22 cellular contexts compared by ENCODE assay signal in the genomic region with DNA sequence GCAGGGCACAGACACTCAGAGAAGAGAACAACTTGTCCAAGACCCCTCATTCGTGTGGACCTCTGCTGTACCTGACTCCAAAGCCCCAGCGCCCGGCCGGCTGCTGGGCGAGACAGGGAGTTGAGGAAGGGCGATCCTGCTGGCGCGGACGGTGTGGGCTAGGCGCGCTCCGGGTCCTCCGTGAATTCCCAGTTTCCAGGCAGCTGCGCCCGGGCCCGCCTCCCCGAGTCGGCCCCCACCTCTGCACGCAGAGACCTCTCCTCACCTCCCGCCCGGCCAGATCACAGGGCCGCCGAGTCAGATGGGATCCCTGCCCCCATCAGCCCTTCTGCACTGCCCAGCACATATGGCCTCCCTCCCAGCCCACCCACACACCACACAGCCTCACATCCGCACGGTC. TPM values are rescaled to one million over a fixed set of nuclear protein-coding genes. Genes with fewer than 3 reads are reported as not detected.
DNase-seq lines count a peak whose midpoint lies in the region; ATAC-seq and TF ChIP-seq lines count a peak whose summit lies in the region.
"Had no signal": no experiment of that assay in that cellular context is flagged by ENCODE, and none has a peak within 500 bp of the region (broad histone marks: within the 10 kb centered on the region; RNA-seq: fewer than 3 reads in every experiment).

No MANE protein-coding gene starts in this region.

- H3K27me3 Mint-ChIP-seq in stimulated activated memory B cell treated with anti-CD40 and anti-IgM and Interleukin-4, amounts not matched to agents 10 μg/mL and 1 μg/mL and 100 μg/mL, for 72 hours, result peaks cover 34% of the 10 kb centered on the region
- peaks cover 16% of the 10 kb centered on the region for H3K27me3 Mint-ChIP-seq in CD8-positive, alpha-beta T cell (ENCODE audit: low read depth)

- H3K4me2 ChIP-seq in BLaER1, result peak overlapping the region; percentile 68
- H3K4me2 ChIP-seq: KMS-11, SK-N-SH had no signal

- DNase-seq in WERI-Rb-1 (peak; percentile 38), left kidney (ENCODE audit: low read depth, low spot score) (peak; percentile 44), retina (peak; percentile 40)
- no peak for DNase-seq in CD8-positive, alpha-beta T cell
- DNase-seq: 8988T; EL; IMR-90; NCI-H1105; NCI-H146; NCI-H2029; NCI-H2227 treated with DMSO at 0.1 percent for 48 hours; NCI-H510A; NCI-H748 treated with DMSO at 0.1 percent for 48 hours; NK-92 treated with Interleukin-12 subunit alpha and Interleukin-12 subunit beta, amount 100 ng/mL, for 24 hours; SIG-M5; SK-N-SH had no signal

- H3K4me3 Mint-ChIP-seq in stimulated activated memory B cell treated with anti-CD40 and anti-IgM and Interleukin-4, amounts not matched to agents 10 μg/mL and 1 μg/mL and 100 μg/mL, for 72 hours, result no peak overlapping the region
- no peak overlapping the region for H3K4me3 Mint-ChIP-seq in CD8-positive, alpha-beta T cell

- no peak overlapping the region for H3K4me3 ChIP-seq in BLaER1
- no peak overlapping the region for H3K4me3 ChIP-seq in WERI-Rb-1 (ENCODE audit: low read depth, low read length)
- H3K4me3 ChIP-seq in CD8-positive, alpha-beta T cell (ENCODE audit: low read depth, low read length), result no peak overlapping the region

- TF ChIP-seq CTCF in WERI-Rb-1 (IDR thresholded peaks at IDR 0.05; ENCODE audit: low read depth, low read length), result no peak
- no peak for TF ChIP-seq CTCF in CD8-positive, alpha-beta T cell (IDR thresholded peaks at IDR 0.05)

- H3K9ac ChIP-seq in BLaER1, result no peak overlapping the region
- H3K9ac ChIP-seq: KMS-11, SK-N-SH had no signal

- CTCF ChIA-PET in CD8-positive, alpha-beta T cell (lab: Charles Lee), result interaction anchor here (2.0 kb wide), 1 partner anchor 28 kb away, joined by 11 read pairs; no protein-coding TSS in a partner anchor

- H3K9me3 Mint-ChIP-seq in stimulated activated memory B cell treated with anti-CD40 and anti-IgM and Interleukin-4, amounts not matched to agents 10 μg/mL and 1 μg/mL and 100 μg/mL, for 72 hours, result no peaks in the 10 kb centered on the region
- no peaks in the 10 kb centered on the region for H3K9me3 Mint-ChIP-seq in CD8-positive, alpha-beta T cell

- POLR2A ChIA-PET in CD8-positive, alpha-beta T cell (lab: Charles Lee), result no interaction called here

- H3K36me3 Mint-ChIP-seq in stimulated activated memory B cell treated with anti-CD40 and anti-IgM and Interleukin-4, amounts not matched to agents 10 μg/mL and 1 μg/mL and 100 μg/mL, for 72 hours, result no peaks in the 10 kb centered on the region
- no peaks in the 10 kb centered on the region for H3K36me3 Mint-ChIP-seq in CD8-positive, alpha-beta T cell

- no peaks in the 10 kb centered on the region for H3K27me3 ChIP-seq in BLaER1
- H3K27me3 ChIP-seq in WERI-Rb-1 (ENCODE audit: insufficient read depth, low read depth, severe bottlenecking), result no peaks in the 10 kb centered on the region
- no peaks in the 10 kb centered on the region for H3K27me3 ChIP-seq in CD8-positive, alpha-beta T cell (ENCODE audit: insufficient read depth, low read length)

- H3K27ac ChIP-seq in BLaER1, result peak overlapping the region; percentile 18; the same call in 1 of the 2 replicates
- no peak overlapping the region for H3K27ac ChIP-seq in WERI-Rb-1
- no peak overlapping the region for H3K27ac ChIP-seq in CD8-positive, alpha-beta T cell (ENCODE audit: low read depth, low read length)
- H3K27ac ChIP-seq: C4-2B, KMS-11, RWPE1 had no signal

- H3K36me3 ChIP-seq in BLaER1 (no peaks in the 10 kb centered on the region), WERI-Rb-1 (no peaks in the 10 kb centered on the region)
- H3K36me3 ChIP-seq in CD8-positive, alpha-beta T cell (ENCODE audit: insufficient read depth, low read length), result no peaks in the 10 kb centered on the region

- no peaks in the 10 kb centered on the region for H4K20me1 ChIP-seq in BLaER1

- intact Hi-C loops in CD8-positive, alpha-beta T cell (cut with DNase I, micrococcal nuclease), result loop anchor here (2.0 to 5.0 kb wide), 2 partner anchors 601 to 602 kb away; no protein-coding TSS in a partner anchor

- no peak overlapping the region for H3K27ac Mint-ChIP-seq in stimulated activated memory B cell treated with anti-CD40 and anti-IgM and Interleukin-4, amounts not matched to agents 10 μg/mL and 1 μg/mL and 100 μg/mL, for 72 hours
- H3K27ac Mint-ChIP-seq in CD8-positive, alpha-beta T cell, result no peak overlapping the region

- peaks cover 41% of the 10 kb centered on the region for H3K4me1 ChIP-seq in BLaER1
- H3K4me1 ChIP-seq in CD8-positive, alpha-beta T cell (ENCODE audit: insufficient read depth, low read length), result no peaks in the 10 kb centered on the region

- H3K4me1 Mint-ChIP-seq in stimulated activated memory B cell treated with anti-CD40 and anti-IgM and Interleukin-4, amounts not matched to agents 10 μg/mL and 1 μg/mL and 100 μg/mL, for 72 hours, result no peaks in the 10 kb centered on the region
- peaks cover 6% of the 10 kb centered on the region for H3K4me1 Mint-ChIP-seq in CD8-positive, alpha-beta T cell (ENCODE audit: low read depth)

- H3K9me3 ChIP-seq in BLaER1, result no peaks in the 10 kb centered on the region
- H3K9me3 ChIP-seq in WERI-Rb-1 (ENCODE audit: severe bottlenecking), result no peaks in the 10 kb centered on the region
- no peaks in the 10 kb centered on the region for H3K9me3 ChIP-seq in CD8-positive, alpha-beta T cell (ENCODE audit: low read length)
- H3K9me3 ChIP-seq: SK-N-SH had no signal

- no peak for ATAC-seq in HG03378 (IDR thresholded peaks at IDR 0.05; ENCODE audit: unreplicated experiment)
- ATAC-seq in stimulated activated memory B cell treated with anti-CD40 and anti-IgM and Interleukin-4, amounts not matched to agents 10 μg/mL and 1 μg/mL and 100 μg/mL, for 72 hours, result no peak
- ATAC-seq in CD8-positive, alpha-beta T cell, result no peak

RNA-seq across cellular contexts. Expression of a gene that starts 7.5 kb away (rescaled TPM):
- total RNA-seq in CD8-positive, alpha-beta T cell, result not detected
- total RNA-seq: IMR-90 had no signal

RNA-seq across cellular contexts. Expression of a gene that starts 18.8 kb away (rescaled TPM):
- not detected for total RNA-seq in CD8-positive, alpha-beta T cell
- total RNA-seq: IMR-90 had no signal

Comparison
In these comparisons a context has a peak if more than half of its experiments do, and no peak if none do; other contexts are left out.
1. DNase-seq: peak in WERI-Rb-1 (single experiment), left kidney (single experiment) and retina (single experiment); none in CD8-positive, alpha-beta T cell (0 of 7).